22 cellular contexts compared by ENCODE assay signal in genomic region chr1:22351757-22352080, GRCh38.
DNase-seq lines count a peak whose midpoint lies in the region; ATAC-seq, FAIRE-seq and TF ChIP-seq lines count a peak whose summit lies in the region.
"Had no signal": no experiment of that assay in that cellular context is flagged by ENCODE, and none has a peak within 500 bp of the region (broad histone marks: within the 10 kb centered on the region; RNA-seq: fewer than 3 reads in every experiment).

No MANE protein-coding gene starts in this region.

- H3K4me1 Mint-ChIP-seq in natural killer cell treated with Interleukin-12 subunit alpha and Interleukin-12 subunit beta and Interleukin-15 and Interleukin-18, amount 100 ng/mL, for 72 hours (ENCODE audit: low read depth in 2 of 2), result peaks cover 0 to 2% of the 10 kb centered on the region in 2 donors
- no peaks in the 10 kb centered on the region for H3K4me1 Mint-ChIP-seq in natural killer cell
- H3K4me1 Mint-ChIP-seq in endodermal cell, result peaks cover 32% of the 10 kb centered on the region
- H3K4me1 Mint-ChIP-seq in mesothelial cell of epicardium, result peaks cover 34% of the 10 kb centered on the region

- H3K4me3 ChIP-seq in endodermal cell (ENCODE audit: low read length) (no peak overlapping the region), heart left ventricle (no peak overlapping the region)
- H3K4me3 ChIP-seq: BLaER1 treated with 17β-estradiol and CSF1 and Interleukin-3, amounts not matched to agents 10 nM and 100 nM had no signal

- 89 to 90% methylated on average over 10 to 11 of the region's 11 CpGs for WGBS in endodermal cell (ENCODE audit: insufficient coverage in 1 of 2, insufficient read length in 1 of 2), 2 experiments
- WGBS in heart left ventricle, 4 donors, result 12 to 34% (median 29%) methylated on average over 9 to 11 of the region's 11 CpGs

- no peaks in the 10 kb centered on the region for H3K9me3 ChIP-seq in endodermal cell (ENCODE audit: control insufficient read depth, low read length)
- no peaks in the 10 kb centered on the region for H3K9me3 ChIP-seq in heart left ventricle
- H3K9me3 ChIP-seq: BLaER1 treated with 17β-estradiol and CSF1 and Interleukin-3, amounts not matched to agents 10 nM and 100 nM; Caco-2 had no signal

- peaks cover 39 to 48% of the 10 kb centered on the region in 2 donors for H3K27me3 Mint-ChIP-seq in natural killer cell treated with Interleukin-12 subunit alpha and Interleukin-12 subunit beta and Interleukin-15 and Interleukin-18, amount 100 ng/mL, for 72 hours
- H3K27me3 Mint-ChIP-seq in natural killer cell (ENCODE audit: low read depth in 2 of 2) (peaks cover 43 to 57% of the 10 kb centered on the region in 2 donors), endodermal cell (ENCODE audit: insufficient read depth) (peaks cover 12% of the 10 kb centered on the region), mesothelial cell of epicardium (ENCODE audit: low read depth) (peaks cover 21% of the 10 kb centered on the region)

- TF ChIP-seq POLR2A in heart left ventricle (IDR thresholded peaks at IDR 0.05), result no peak

- no peaks in the 10 kb centered on the region for H3K27me3 ChIP-seq in endodermal cell (ENCODE audit: control insufficient read depth, insufficient read depth, low read length, poor library complexity, severe bottlenecking)
- H3K27me3 ChIP-seq in heart left ventricle, result peaks cover 7 to 85% (median 61%) of the 10 kb centered on the region in 9 donors

- no peaks in the 10 kb centered on the region for H3K36me3 Mint-ChIP-seq in natural killer cell treated with Interleukin-12 subunit alpha and Interleukin-12 subunit beta and Interleukin-15 and Interleukin-18, amount 100 ng/mL, for 72 hours
- H3K36me3 Mint-ChIP-seq in natural killer cell (no peaks in the 10 kb centered on the region), endodermal cell (ENCODE audit: low read depth) (no peaks in the 10 kb centered on the region), mesothelial cell of epicardium (no peaks in the 10 kb centered on the region)
- H3K36me3 Mint-ChIP-seq: CD4-positive, alpha-beta memory T cell; IgD-negative memory B cell had no signal

- TF ChIP-seq CTCF in natural killer cell (IDR thresholded peaks at IDR 0.05) (no peak), endodermal cell (conservative IDR thresholded peaks at IDR 0.05) (no peak), mesothelial cell of epicardium (IDR thresholded peaks at IDR 0.05; ENCODE audit: unreplicated experiment) (no peak), heart left ventricle (IDR thresholded peaks at IDR 0.05) (no peak)

- H3K4me1 ChIP-seq in endodermal cell (ENCODE audit: control insufficient read depth, insufficient read depth, low read length) (peaks cover 5% of the 10 kb centered on the region), heart left ventricle (no peaks in the 10 kb centered on the region)

- peak in 1 of 2 donors; percentile 32 for ATAC-seq in natural killer cell treated with Interleukin-12 subunit alpha and Interleukin-12 subunit beta and Interleukin-15 and Interleukin-18, amount 100 ng/mL, for 72 hours
- ATAC-seq in natural killer cell, result no peak
- no peak for ATAC-seq in heart left ventricle
- ATAC-seq: Panc1 had no signal

- H3K27ac Mint-ChIP-seq in natural killer cell treated with Interleukin-12 subunit alpha and Interleukin-12 subunit beta and Interleukin-15 and Interleukin-18, amount 100 ng/mL, for 72 hours, result no peak overlapping the region
- H3K27ac Mint-ChIP-seq in natural killer cell (no peak overlapping the region), endodermal cell (no peak overlapping the region), mesothelial cell of epicardium (peak overlapping the region; percentile 66)
- H3K27ac Mint-ChIP-seq: IgD-negative memory B cell had no signal

- intact Hi-C loops in natural killer cell (cut with micrococcal nuclease), result no loop called here
- intact Hi-C loops in heart left ventricle (cut with DNase I), result no loop called here
- intact Hi-C loops in cardiac septum (cut with DNase I), result no loop called here

- H3K27ac ChIP-seq in endodermal cell (ENCODE audit: low read depth, low read length), result peak overlapping the region; percentile 72
- no peak overlapping the region for H3K27ac ChIP-seq in heart left ventricle
- H3K27ac ChIP-seq: BLaER1 treated with 17β-estradiol and CSF1 and Interleukin-3, amounts not matched to agents 10 nM and 100 nM had no signal

- peak; percentile 58 for DNase-seq in natural killer cell treated with Interleukin-12 subunit alpha and Interleukin-12 subunit beta and Interleukin-15 and Interleukin-18, amount 100 ng/mL, for 72 hours (ENCODE audit: low spot score)
- DNase-seq in natural killer cell (no peak), endodermal cell (peak; percentile 62), mesothelial cell of epicardium (ENCODE audit: low spot score in 2 of 2, unreplicated experiment in 2 of 2) (no peak), NCI-H510A (lab: John Stamatoyannopoulos, UW) (no peak), heart left ventricle (no peak), RCC 7860 (ENCODE audit: low spot score) (no peak), cardiac septum (ENCODE audit: low spot score) (no peak)
- DNase-seq: 8988T; Caco-2; CD4-positive, alpha-beta memory T cell; DMS 273 treated with DMSO at 0.1 percent for 48 hours; DMS79 treated with DMSO at 0.1 percent for 48 hours; GOT3; NCI-H1105; NCI-H146; NCI-H2029 treated with DMSO at 0.1 percent for 48 hours; NCI-H2171; NCI-H446 treated with DMSO at 0.1 percent for 48 hours had no signal

- no peak for FAIRE-seq in RCC 7860 (lab: Jason Lieb, UNC)

- H3K9ac ChIP-seq in endodermal cell (ENCODE audit: extremely low read depth, low read length, poor library complexity, severe bottlenecking), result no peak overlapping the region
- H3K9ac ChIP-seq: BLaER1 treated with 17β-estradiol and CSF1 and Interleukin-3, amounts not matched to agents 10 nM and 100 nM had no signal

- no peaks in the 10 kb centered on the region for H3K9me3 Mint-ChIP-seq in natural killer cell treated with Interleukin-12 subunit alpha and Interleukin-12 subunit beta and Interleukin-15 and Interleukin-18, amount 100 ng/mL, for 72 hours
- H3K9me3 Mint-ChIP-seq in natural killer cell, result no peaks in the 10 kb centered on the region
- H3K9me3 Mint-ChIP-seq in endodermal cell, result peaks cover 2% of the 10 kb centered on the region
- no peaks in the 10 kb centered on the region for H3K9me3 Mint-ChIP-seq in mesothelial cell of epicardium
- H3K9me3 Mint-ChIP-seq: IgD-negative memory B cell had no signal

- H3K4me3 Mint-ChIP-seq in natural killer cell treated with Interleukin-12 subunit alpha and Interleukin-12 subunit beta and Interleukin-15 and Interleukin-18, amount 100 ng/mL, for 72 hours, result no peak overlapping the region
- no peak overlapping the region for H3K4me3 Mint-ChIP-seq in natural killer cell
- H3K4me3 Mint-ChIP-seq in endodermal cell, result no peak overlapping the region
- H3K4me3 Mint-ChIP-seq in mesothelial cell of epicardium, result peak overlapping the region; percentile 25
- H3K4me3 Mint-ChIP-seq: IgD-negative memory B cell had no signal

- H3K36me3 ChIP-seq in endodermal cell (ENCODE audit: control insufficient read depth, insufficient read depth, low read length) (no peaks in the 10 kb centered on the region), heart left ventricle (no peaks in the 10 kb centered on the region)
- H3K36me3 ChIP-seq: BLaER1 treated with 17β-estradiol and CSF1 and Interleukin-3, amounts not matched to agents 10 nM and 100 nM had no signal

Comparison
In these comparisons a context has a peak if more than half of its experiments do, and no peak if none do; other contexts are left out.
1. DNase-seq: peak in natural killer cell treated with Interleukin-12 subunit alpha and Interleukin-12 subunit beta and Interleukin-15 and Interleukin-18, amount 100 ng/mL, for 72 hours (single experiment) and endodermal cell (single experiment); none in natural killer cell (single experiment), mesothelial cell of epicardium (0 of 2), NCI-H510A (single experiment), heart left ventricle (0 of 5), RCC 7860 (single experiment) and cardiac septum (single experiment).